In the genomic region with DNA sequence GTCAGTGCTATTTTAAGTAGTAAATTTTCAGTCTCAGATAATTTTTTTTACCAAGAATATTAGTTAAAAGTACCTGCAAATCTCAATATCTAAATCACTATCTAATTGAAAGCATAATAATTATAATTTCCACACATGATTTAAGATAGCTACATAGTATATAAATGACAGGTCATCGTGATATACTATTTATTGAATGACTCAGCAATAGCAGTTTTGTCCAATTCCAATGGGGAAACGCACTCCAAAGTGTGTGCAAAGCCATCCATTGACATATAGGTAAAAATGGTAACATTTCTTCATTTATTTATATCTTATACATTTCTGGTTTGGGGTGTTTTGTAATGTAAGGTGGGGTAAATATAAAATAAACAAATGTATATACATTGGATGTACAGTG, we compare ENCODE assay signal across 2 cellular contexts.
TF ChIP-seq lines count a peak whose summit lies in the region.

No MANE protein-coding gene starts in this region.

TF ChIP-seq in HepG2, 621 proteins besides CTCF, POLR2A, EP300 and RAD21:
- TF ChIP-seq NFE2L2 (IDR thresholded peaks at IDR 0.05; ENCODE audit: low read length) (peak; percentile 33; the same call in 1 of the 2 replicates), ZNF44 (CRISPR knock-in tag; IDR thresholded peaks at IDR 0.05) (no peak)

TF ChIP-seq in IMR-90, 13 proteins besides CTCF, POLR2A, EP300 and RAD21:
- TF ChIP-seq NFE2L2 (IDR thresholded peaks at IDR 0.05; ENCODE audit: low read depth, low read length) (peak; percentile 73), CEBPB (IDR thresholded peaks at IDR 0.05; ENCODE audit: low read depth, low read length) (no peak)
